8 cellular contexts compared by ENCODE assay signal in the genomic region with DNA sequence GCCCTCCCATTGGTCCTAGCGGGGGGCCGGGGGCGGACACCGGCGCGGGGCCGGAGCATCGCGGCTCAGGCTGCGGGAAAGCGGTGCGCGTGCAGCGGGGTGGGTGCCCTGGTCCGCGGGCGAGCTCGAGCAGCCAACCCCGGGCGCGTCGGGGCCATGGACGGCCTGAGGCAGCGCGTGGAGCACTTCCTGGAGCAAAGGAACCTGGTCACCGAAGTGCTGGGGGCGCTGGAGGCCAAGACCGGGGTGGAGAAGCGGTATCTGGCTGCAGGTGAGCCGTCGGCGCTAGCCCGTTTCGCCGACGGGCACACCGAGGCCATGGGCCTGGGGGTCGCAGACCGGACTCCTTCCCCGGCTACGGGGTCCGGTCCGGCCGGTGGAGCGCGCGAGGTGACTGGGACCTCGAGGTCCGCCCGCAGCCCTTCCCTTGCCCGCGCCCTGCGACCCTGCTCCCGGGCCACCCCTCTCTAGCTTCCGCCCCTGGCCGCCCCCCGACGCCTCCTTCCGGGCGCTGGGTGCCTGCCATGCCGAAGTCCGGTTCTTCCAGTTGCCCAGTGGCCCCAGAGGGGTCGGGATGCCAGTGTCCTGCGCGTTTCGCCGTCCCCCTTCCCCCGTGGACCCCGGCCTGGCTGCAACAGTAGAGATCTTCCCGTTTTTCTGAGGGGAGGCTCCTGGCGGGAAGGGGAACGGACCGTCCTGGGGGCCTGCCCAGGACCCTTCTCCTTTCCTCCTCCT. TPM values are rescaled to one million over a fixed set of nuclear protein-coding genes. Genes with fewer than 3 reads are reported as not detected.
DNase-seq lines count a peak whose midpoint lies in the region; ATAC-seq, FAIRE-seq and TF ChIP-seq lines count a peak whose summit lies in the region.

Gene REEP6 (plus strand): TSS at position 68 of the 735 bp plus-strand sequence. CDS start 89 bp downstream, at position 157.

- 0% methylated on average over 1 to 17 of the region's 73 CpGs for WGBS in esophagus squamous epithelium, 2 donors
- WGBS in prostate gland: 11% methylated on average over 27 of the region's 73 CpGs

- H3K27ac ChIP-seq in Peyer's patch: peak within 1 kb of the TSS; percentile 65 to 90 (median 76)
- H3K27ac ChIP-seq in esophagus squamous epithelium: peak within 1 kb of the TSS; percentile 66 to 87 (median 85)
- peak within 1 kb of the TSS; percentile 70 to 81 for H3K27ac ChIP-seq in prostate gland

- TF ChIP-seq POLR2A in Peyer's patch (IDR thresholded peaks at IDR 0.05): peak; percentile 92 to 95
- TF ChIP-seq POLR2A in esophagus squamous epithelium (IDR thresholded peaks at IDR 0.05): peak in 2 of 4 donors; percentile 14 to 52
- TF ChIP-seq POLR2A in prostate gland (IDR thresholded peaks at IDR 0.05): peak; percentile 40
- no peak for TF ChIP-seq POLR2A in GM12892 (IDR thresholded peaks at IDR 0.05; ENCODE audit: low read depth, low read length)

- ATAC-seq in HG03280 (IDR thresholded peaks at IDR 0.05; ENCODE audit: unreplicated experiment): no peak

- DNase-seq in GM06990 (ENCODE audit: extremely low read depth, insufficient read length) (no peak), Peyer's patch (no peak), esophagus squamous epithelium (lab: John Stamatoyannopoulos, UW) (no peak), prostate gland (ENCODE audit: low spot score) (no peak), GM12892 (ENCODE audit: insufficient read length) (no peak), D721Med (ENCODE audit: insufficient read length, low spot score) (no peak)
- DNase-seq in effector CD4-positive, alpha-beta T cell: no peak

- H3K4me3 ChIP-seq in GM06990 (replicated peaks; ENCODE audit: low read depth, low read length): peak within 1 kb of the TSS; percentile 60
- H3K4me3 ChIP-seq in Peyer's patch: peak within 1 kb of the TSS; percentile 46 to 81 (median 66)
- peak within 1 kb of the TSS; percentile 48 to 79 (median 52) for H3K4me3 ChIP-seq in esophagus squamous epithelium
- peak within 1 kb of the TSS; percentile 46 to 51 for H3K4me3 ChIP-seq in prostate gland

- H3K27me3 ChIP-seq in GM06990 (replicated peaks; ENCODE audit: control insufficient read depth, insufficient read depth, low read length): no peaks in the 10 kb centered on the region; the same call in 1 of the 2 replicates
- no peaks in the 10 kb centered on the region for H3K27me3 ChIP-seq in Peyer's patch
- H3K27me3 ChIP-seq in esophagus squamous epithelium: peaks cover 0 to 9% (median 0%) of the 10 kb centered on the region in 4 donors
- no peaks in the 10 kb centered on the region for H3K27me3 ChIP-seq in prostate gland (replicated peaks; ENCODE audit: insufficient read depth)

- TF ChIP-seq CTCF in GM06990 (IDR thresholded peaks at IDR 0.05; ENCODE audit: insufficient read depth, low read length, poor library complexity, severe bottlenecking) (no peak), Peyer's patch (IDR thresholded peaks at IDR 0.05) (no peak), esophagus squamous epithelium (IDR thresholded peaks at IDR 0.05) (no peak), prostate gland (IDR thresholded peaks at IDR 0.05) (no peak), D721Med (IDR thresholded peaks at IDR 0.05; ENCODE audit: insufficient read depth, missing control alignments) (no peak)

- H3K4me1 ChIP-seq in Peyer's patch (peaks cover 0 to 33% (median 9%) of the 10 kb centered on the region in 4 donors), esophagus squamous epithelium (peaks cover 16 to 36% (median 16%) of the 10 kb centered on the region in 3 donors), prostate gland (replicated peaks) (no peaks in the 10 kb centered on the region)

- intact Hi-C loops in esophagus squamous epithelium (cut with DNase I) (no loop called here), prostate gland (cut with DNase I) (no loop called here)

- H3K36me3 ChIP-seq in GM06990 (ENCODE audit: control insufficient read depth, insufficient read depth, low read length): no peaks in the 10 kb centered on the region
- no peaks in the 10 kb centered on the region for H3K36me3 ChIP-seq in Peyer's patch
- H3K36me3 ChIP-seq in esophagus squamous epithelium: no peaks in the 10 kb centered on the region
- no peaks in the 10 kb centered on the region for H3K36me3 ChIP-seq in prostate gland

- H3K9me3 ChIP-seq in Peyer's patch (no peaks in the 10 kb centered on the region), esophagus squamous epithelium (no peaks in the 10 kb centered on the region), prostate gland (no peaks in the 10 kb centered on the region)

- no peak for FAIRE-seq in GM12892 (lab: Jason Lieb, UNC)
- FAIRE-seq in D721Med (lab: Jason Lieb, UNC): no peak

RNA-seq across cellular contexts. Expression of gene REEP6, which starts in this region (rescaled TPM):
- total RNA-seq in Peyer's patch: 100 to 1,000 TPM in 3 of 4 donors, 1 to 10 TPM in 1; 7.4 to 167 (median 162) TPM
- 10 to 100 TPM in 2 of 4 donors, 1 to 10 TPM in 2; 5.7 to 13.8 (median 9.4) TPM for total RNA-seq in esophagus squamous epithelium
- 100 to 1,000 TPM in 1 of 2 donors, 10 to 100 TPM in 1; 61.9 to 349 TPM for total RNA-seq in prostate gland
- 0.45 TPM for polyA plus RNA-seq in GM12892 (2012; ENCODE audit: missing spikeins)
